In genomic region chr6:3991941-3992340, GRCh38 we compare ENCODE assay signal across 13 cellular contexts.
"Had no signal": no experiment of that assay in that cellular context is flagged by ENCODE, and none has a peak within 500 bp of the region (broad histone marks: within the 10 kb centered on the region; RNA-seq: fewer than 3 reads in every experiment).

No MANE protein-coding gene starts in this region.

- H3K27ac ChIP-seq: foreskin keratinocyte, right atrium auricular region had no signal

- ATAC-seq: effector memory CD8-positive, alpha-beta T cell; natural killer cell had no signal

- H3K36me3 ChIP-seq: right atrium auricular region, sigmoid colon, stomach, thoracic aorta, upper lobe of right lung, vagina had no signal

- DNase-seq: effector memory CD8-positive, alpha-beta T cell; hippocampal formation; kidney glomerular epithelial cell; natural killer cell; sigmoid colon; stimulated activated naive CD4-positive, alpha-beta T cell; substantia nigra; upper lobe of right lung had no signal

- H3K4me3 ChIP-seq: right atrium auricular region, sigmoid colon, thoracic aorta, upper lobe of right lung, vagina had no signal

- H3K9me3 ChIP-seq: right atrium auricular region, sigmoid colon, stomach, thoracic aorta, upper lobe of right lung, vagina had no signal

- H3K27me3 ChIP-seq: foreskin keratinocyte, right atrium auricular region, sigmoid colon, stomach, upper lobe of right lung, vagina had no signal
